Comparison of ENCODE assay signal across 8 cellular contexts in genomic region chr22:18001040-18001893, GRCh38. TPM values are rescaled to one million over a fixed set of nuclear protein-coding genes. Genes with fewer than 3 reads are reported as not detected.
DNase-seq lines count a peak whose midpoint lies in the region; ATAC-seq, FAIRE-seq and TF ChIP-seq lines count a peak whose summit lies in the region.

No MANE protein-coding gene starts in this region.

- no peaks in the 10 kb centered on the region for H3K9me3 ChIP-seq in GM23248 (ENCODE audit: low read depth)

- peaks cover 10% of the 10 kb centered on the region for H3K4me1 ChIP-seq in GM23248 (ENCODE audit: insufficient read depth)

- 1% methylated on average over 42 to 71 of the region's 96 CpGs for WGBS in GM23248 (ENCODE audit: low coverage in 1 of 2, low lambda C conversion rate in 2 of 2, missing lambda C conversion rate in 2 of 2), 2 experiments

- peaks cover 54% of the 10 kb centered on the region for H3K79me2 ChIP-seq in GM23248 (ENCODE audit: insufficient read depth)

- peak; percentile 40 for TF ChIP-seq CTCF in astrocyte of the cerebellum (IDR thresholded peaks at IDR 0.05; ENCODE audit: low read depth, low read length, missing control alignments)

- H3K27me3 ChIP-seq in GM23248 (replicated peaks; ENCODE audit: insufficient read depth) = no peaks in the 10 kb centered on the region

- no peaks in the 10 kb centered on the region; the same call in 1 of the 2 replicates for H4K20me1 ChIP-seq in GM23248 (ENCODE audit: insufficient read depth)

- H3K4me3 ChIP-seq in GM23248 (peak overlapping the region; percentile 90), astrocyte of the cerebellum (ENCODE audit: low read depth, low read length) (peak overlapping the region; percentile 76)

- H2AFZ ChIP-seq in GM23248 = peak overlapping the region; percentile 93

- in situ Hi-C loops in GM23248 (cut with MboI) = no loop called here
- in situ Hi-C loops in astrocyte of the cerebellum (cut with HindIII; ENCODE audit: low sequenced_read_pairs) = loop anchor here (5.0 kb wide), 1 partner anchor 76 kb away; the partner anchor contains the start of gene PEX26

- peak overlapping the region; percentile 95 for H3K27ac ChIP-seq in GM23248

- intact Hi-C loops in left ventricle myocardium superior (cut with micrococcal nuclease) = no loop called here

- no peak for FAIRE-seq in urothelium cell line (lab: Jason Lieb, UNC)

- H3K9ac ChIP-seq in GM23248 = peak overlapping the region; percentile 89

- H3K4me2 ChIP-seq in GM23248 (ENCODE audit: unreplicated experiment) = peak overlapping the region; percentile 87

- DNase-seq in Ammon's horn (ENCODE audit: low spot score) (peak; percentile 96), GM23248 (peak; percentile 98), NCI-H1930 (lab: John Stamatoyannopoulos, UW) (peak; percentile 90 to 92), T-helper 22 cell (ENCODE audit: low read depth) (peak; percentile 37), astrocyte of the cerebellum (ENCODE audit: low read depth) (peak; percentile 98), left ventricle myocardium superior (peak; percentile 92), pons (ENCODE audit: low spot score) (peak; percentile 98), urothelium cell line (ENCODE audit: low spot score) (peak; percentile 96)

- peak; percentile 96 for ATAC-seq in left ventricle myocardium superior

- H3K36me3 ChIP-seq in GM23248 (ENCODE audit: low read depth) = no peaks in the 10 kb centered on the region

- no peaks in the 10 kb centered on the region for H3K9me2 ChIP-seq in GM23248 (ENCODE audit: insufficient read depth)

- peaks cover 10% of the 10 kb centered on the region; the same call in 1 of the 2 replicates for H3F3A ChIP-seq in GM23248 (ENCODE audit: insufficient read depth)

RNA-seq across cellular contexts. Expression of gene MICAL3, which starts 23.1 kb away (rescaled TPM):
- 25.1 and 33.9 TPM in 2 replicates for total RNA-seq in GM23248 (2014; rRNA removed; shearing (Covaris generic))
- 6.1 and 6.6 TPM in 2 replicates for polyA plus RNA-seq in GM23248 (2016; fragmentation: Nextera tagmentation; extraction: Ambion mirVana)
- 90.4 TPM for total RNA-seq in left ventricle myocardium superior

Comparison
In these comparisons a context has a peak if more than half of its experiments do, and no peak if none do; other contexts are left out.
1. Peak in every context shown above with its lines: DNase-seq, ATAC-seq, H3K4me3 ChIP-seq and H3K27ac ChIP-seq.
2. DNase-seq: peak in every context shown above with its lines; median percentile 98 in GM23248; 98 in astrocyte of the cerebellum; 98 in pons; 96 in Ammon's horn; 96 in urothelium cell line; 92 in left ventricle myocardium superior; 91 in NCI-H1930; 37 in T-helper 22 cell.